In genomic region chr1:200415693-200416593, GRCh38 we compare ENCODE assay signal across 8 cellular contexts. TPM values are rescaled to one million over a fixed set of nuclear protein-coding genes. Genes with fewer than 3 reads are reported as not detected.
DNase-seq lines count a peak whose midpoint lies in the region; ATAC-seq and TF ChIP-seq lines count a peak whose summit lies in the region.

No MANE protein-coding gene starts in this region.

- H3K9ac ChIP-seq in GM23248 = peak overlapping the region; percentile 67

- DNase-seq in ELR (ENCODE audit: low read depth) (peak; percentile 97), GM23248 (peak; percentile 94), LHCN-M2 (ENCODE audit: low read depth) (peak; percentile 93), esophagus squamous epithelium (lab: John Stamatoyannopoulos, UW) (no peak), skeletal muscle cell (ENCODE audit: low read depth) (peak; percentile 91)
- no peak for DNase-seq in activated CD8-positive, alpha-beta T cell treated with anti-CD3 and anti-CD28 coated beads, Interleukin-2, amount 10 ng/mL, durations not matched to agents 7 days and 5 days
- no peak for DNase-seq in stimulated activated CD4-positive, alpha-beta T cell treated with anti-CD3 and anti-CD28 coated beads, Interleukin-15, amount 100 ng/mL, for 24 hours
- no peak for DNase-seq in activated T-cell treated with anti-CD3 and anti-CD28 coated beads, Interleukin-2, amount 50 U/mL, for 48 hours

- H3K27ac ChIP-seq in GM23248 (peak overlapping the region; percentile 89), esophagus squamous epithelium (peak overlapping the region in 3 of 4 donors; percentile 3 to 63 (median 46))

- no peak overlapping the region for H3K4me3 Mint-ChIP-seq in activated CD8-positive, alpha-beta T cell treated with anti-CD3 and anti-CD28 coated beads, Interleukin-2, amount 10 ng/mL, durations not matched to agents 7 days and 5 days

- no peaks in the 10 kb centered on the region for H3K36me3 ChIP-seq in GM23248 (ENCODE audit: low read depth)
- H3K36me3 ChIP-seq in esophagus squamous epithelium = no peaks in the 10 kb centered on the region

- H3K27me3 Mint-ChIP-seq in activated CD8-positive, alpha-beta T cell treated with anti-CD3 and anti-CD28 coated beads, Interleukin-2, amount 10 ng/mL, durations not matched to agents 7 days and 5 days (ENCODE audit: low read depth) = peaks cover 6% of the 10 kb centered on the region

- H2AFZ ChIP-seq in GM23248 = peak overlapping the region; percentile 21

- no peaks in the 10 kb centered on the region for H3K27me3 ChIP-seq in GM23248 (replicated peaks; ENCODE audit: insufficient read depth)
- no peaks in the 10 kb centered on the region for H3K27me3 ChIP-seq in esophagus squamous epithelium

- H3K9me3 ChIP-seq in GM23248 (ENCODE audit: low read depth) (no peaks in the 10 kb centered on the region), esophagus squamous epithelium (no peaks in the 10 kb centered on the region)

- no peaks in the 10 kb centered on the region for H4K20me1 ChIP-seq in GM23248 (ENCODE audit: insufficient read depth)

- in situ Hi-C loops in GM23248 (cut with MboI) = no loop called here

- 0 to 3% methylated on average over 2 of the region's 2 CpGs for WGBS in GM23248 (ENCODE audit: low coverage in 1 of 2, low lambda C conversion rate in 2 of 2, missing lambda C conversion rate in 2 of 2), 2 experiments
- 9 to 17% methylated on average over 2 of the region's 2 CpGs for WGBS in esophagus squamous epithelium, 2 donors

- H3K79me2 ChIP-seq in GM23248 (ENCODE audit: insufficient read depth) = no peaks in the 10 kb centered on the region

- intact Hi-C loops in esophagus squamous epithelium (cut with DNase I) = no loop called here

- H3K4me1 ChIP-seq in GM23248 (ENCODE audit: insufficient read depth) = peaks cover 26% of the 10 kb centered on the region
- H3K4me1 ChIP-seq in esophagus squamous epithelium = peaks cover 0 to 17% (median 6%) of the 10 kb centered on the region in 3 donors

- POLR2A ChIA-PET in activated CD8-positive, alpha-beta T cell treated with anti-CD3 and anti-CD28 coated beads, Interleukin-2, amount 10 ng/mL, durations not matched to agents 7 days and 5 days (lab: Charles Lee) = no interaction called here

- peaks cover 36% of the 10 kb centered on the region for H3F3A ChIP-seq in GM23248 (ENCODE audit: insufficient read depth)

- TF ChIP-seq CTCF in esophagus squamous epithelium (IDR thresholded peaks at IDR 0.05) = no peak

- peak overlapping the region; percentile 43 for H3K4me3 ChIP-seq in GM23248
- no peak overlapping the region for H3K4me3 ChIP-seq in esophagus squamous epithelium
- H3K4me3 ChIP-seq in skeletal muscle cell (ENCODE audit: low read depth, low read length) = no peak overlapping the region

- peak overlapping the region; percentile 73 for H3K4me2 ChIP-seq in GM23248 (ENCODE audit: unreplicated experiment)

- CTCF ChIA-PET in activated CD8-positive, alpha-beta T cell treated with anti-CD3 and anti-CD28 coated beads, Interleukin-2, amount 10 ng/mL, durations not matched to agents 7 days and 5 days (lab: Charles Lee) = interaction anchor here (1.1 kb wide), 1 partner anchor 277 kb away, joined by 3 read pairs; no protein-coding TSS in a partner anchor

- H3K4me1 Mint-ChIP-seq in activated CD8-positive, alpha-beta T cell treated with anti-CD3 and anti-CD28 coated beads, Interleukin-2, amount 10 ng/mL, durations not matched to agents 7 days and 5 days (ENCODE audit: low read depth) = peaks cover 3% of the 10 kb centered on the region

- no peak for ATAC-seq in activated CD8-positive, alpha-beta T cell treated with anti-CD3 and anti-CD28 coated beads, Interleukin-2, amount 10 ng/mL, durations not matched to agents 7 days and 5 days

- no peaks in the 10 kb centered on the region for H3K36me3 Mint-ChIP-seq in activated CD8-positive, alpha-beta T cell treated with anti-CD3 and anti-CD28 coated beads, Interleukin-2, amount 10 ng/mL, durations not matched to agents 7 days and 5 days (ENCODE audit: low read depth)

- no peak overlapping the region for H3K27ac Mint-ChIP-seq in activated CD8-positive, alpha-beta T cell treated with anti-CD3 and anti-CD28 coated beads, Interleukin-2, amount 10 ng/mL, durations not matched to agents 7 days and 5 days

- no peak for TF ChIP-seq POLR2A in esophagus squamous epithelium (IDR thresholded peaks at IDR 0.05)

- H3K9me2 ChIP-seq in GM23248 (ENCODE audit: insufficient read depth) = no peaks in the 10 kb centered on the region

- no peaks in the 10 kb centered on the region for H3K9me3 Mint-ChIP-seq in activated CD8-positive, alpha-beta T cell treated with anti-CD3 and anti-CD28 coated beads, Interleukin-2, amount 10 ng/mL, durations not matched to agents 7 days and 5 days (ENCODE audit: insufficient read depth)

RNA-seq across cellular contexts. Expression of gene ZNF281, which starts 6.1 kb away (rescaled TPM):
- 41.6 and 45.2 TPM in 2 replicates for total RNA-seq in GM23248 (2014; rRNA removed; shearing (Covaris generic))
- 39.1 and 40.3 TPM in 2 replicates for polyA plus RNA-seq in GM23248 (2016; fragmentation: Nextera tagmentation; extraction: Ambion mirVana)
- total RNA-seq in LHCN-M2 (2014; rRNA removed) (11.0 and 16.5 TPM in 2 replicates), esophagus squamous epithelium (1 to 10 TPM; 2.5 to 8.6 (median 6.3) TPM)
- 7.3 TPM for polyA plus RNA-seq in LHCN-M2 (2012)
- total RNA-seq in activated CD8-positive, alpha-beta T cell treated with anti-CD3 and anti-CD28 coated beads, Interleukin-2, amount 10 ng/mL, durations not matched to agents 7 days and 5 days = 10 to 100 TPM; 13.5 to 14.3 TPM

Comparison
In these comparisons a context has a peak if more than half of its experiments do, and no peak if none do; other contexts are left out.
1. DNase-seq: peak in ELR (single experiment), GM23248 (single experiment), LHCN-M2 (single experiment) and skeletal muscle cell (single experiment); none in esophagus squamous epithelium (single experiment), activated CD8-positive, alpha-beta T cell treated with anti-CD3 and anti-CD28 coated beads, Interleukin-2, amount 10 ng/mL, durations not matched to agents 7 days and 5 days (single experiment), stimulated activated CD4-positive, alpha-beta T cell treated with anti-CD3 and anti-CD28 coated beads, Interleukin-15, amount 100 ng/mL, for 24 hours (single experiment) and activated T-cell treated with anti-CD3 and anti-CD28 coated beads, Interleukin-2, amount 50 U/mL, for 48 hours (0 of 2).